Comparison of ENCODE assay signal across 30 cellular contexts in genomic region chr2:193935114-193935513, GRCh38.
"Had no signal": no experiment of that assay in that cellular context is flagged by ENCODE, and none has a peak within 500 bp of the region (broad histone marks: within the 10 kb centered on the region; RNA-seq: fewer than 3 reads in every experiment).

No MANE protein-coding gene starts in this region.

- H3K27me3 ChIP-seq: ascending aorta, cardiac muscle cell, dorsolateral prefrontal cortex had no signal

- H3K27ac Mint-ChIP-seq: activated CD4-positive, alpha-beta memory T cell treated with anti-CD3 and anti-CD28 coated beads for 36 hours; activated CD4-positive, alpha-beta T cell treated with anti-CD3 and anti-CD28 coated beads, Interleukin-2, amount 10 ng/mL, durations not matched to agents 24 days and 14 days; activated naive CD4-positive, alpha-beta T cell treated with anti-CD3 and anti-CD28 coated beads, Interleukin-2, amount 10 ng/mL, durations not matched to agents 7 days and 5 days; activated naive CD8-positive, alpha-beta T cell treated with anti-CD3 and anti-CD28 coated beads, Interleukin-2, amount 10 ng/mL, durations not matched to agents 7 days and 5 days; activated T-cell treated with anti-CD3 and anti-CD28 coated beads, Interleukin-2, amount 50 U/mL, for 24 hours; brain; naive thymus-derived CD4-positive, alpha-beta T cell; T-helper 1 cell treated with Interleukin-12 subunit alpha and Interleukin-12 subunit beta and Interleukin-4 antibody, amounts not matched to agents 30 μg/mL and 1 μg/mL, for 36 hours had no signal

- H3K36me3 Mint-ChIP-seq: activated CD4-positive, alpha-beta memory T cell treated with anti-CD3 and anti-CD28 coated beads for 36 hours; activated naive CD4-positive, alpha-beta T cell treated with anti-CD3 and anti-CD28 coated beads, Interleukin-2, amount 10 ng/mL, durations not matched to agents 7 days and 5 days; activated naive CD8-positive, alpha-beta T cell treated with anti-CD3 and anti-CD28 coated beads, Interleukin-2, amount 10 ng/mL, durations not matched to agents 7 days and 5 days; brain; naive thymus-derived CD4-positive, alpha-beta T cell had no signal

- H3K4me1 Mint-ChIP-seq: activated CD4-positive, alpha-beta T cell treated with anti-CD3 and anti-CD28 coated beads, Interleukin-2, amount 10 ng/mL, durations not matched to agents 24 days and 14 days; activated naive CD4-positive, alpha-beta T cell treated with anti-CD3 and anti-CD28 coated beads, Interleukin-2, amount 10 ng/mL, durations not matched to agents 7 days and 5 days; activated naive CD8-positive, alpha-beta T cell treated with anti-CD3 and anti-CD28 coated beads, Interleukin-2, amount 10 ng/mL, durations not matched to agents 7 days and 5 days; brain; naive thymus-derived CD4-positive, alpha-beta T cell had no signal

- H3K9ac ChIP-seq: parathyroid adenoma had no signal

- H3K4me1 ChIP-seq: ascending aorta, parathyroid adenoma had no signal

- H3K27ac ChIP-seq: ascending aorta, cardiac muscle cell, coronary artery, dorsolateral prefrontal cortex, parathyroid adenoma, thoracic aorta, WERI-Rb-1 had no signal

- H3K9me3 Mint-ChIP-seq: activated CD4-positive, alpha-beta memory T cell treated with anti-CD3 and anti-CD28 coated beads for 36 hours; activated CD4-positive, alpha-beta T cell treated with anti-CD3 and anti-CD28 coated beads, Interleukin-2, amount 10 ng/mL, durations not matched to agents 24 days and 14 days; activated naive CD4-positive, alpha-beta T cell treated with anti-CD3 and anti-CD28 coated beads, Interleukin-2, amount 10 ng/mL, durations not matched to agents 7 days and 5 days; activated naive CD8-positive, alpha-beta T cell treated with anti-CD3 and anti-CD28 coated beads, Interleukin-2, amount 10 ng/mL, durations not matched to agents 7 days and 5 days; activated T-cell treated with anti-CD3 and anti-CD28 coated beads, Interleukin-2, amount 50 U/mL, for 24 hours; brain; T-helper 1 cell treated with Interleukin-12 subunit alpha and Interleukin-12 subunit beta and Interleukin-4 antibody, amounts not matched to agents 30 μg/mL and 1 μg/mL, for 36 hours had no signal

- H2AFZ ChIP-seq: parathyroid adenoma had no signal

- H3K36me3 ChIP-seq: ascending aorta, cardiac muscle cell, thoracic aorta, WERI-Rb-1 had no signal

- ATAC-seq: naive thymus-derived CD4-positive, alpha-beta T cell; right cardiac atrium; stimulated activated naive CD8-positive, alpha-beta T cell treated with anti-CD3 and anti-CD28 coated beads, Interleukin-15, Interleukin-2, amounts not matched to agents 100 U/mL and 50 U/mL, for 24 hours had no signal

- H3K27me3 Mint-ChIP-seq: activated CD4-positive, alpha-beta memory T cell treated with anti-CD3 and anti-CD28 coated beads for 36 hours; activated CD4-positive, alpha-beta T cell treated with anti-CD3 and anti-CD28 coated beads, Interleukin-2, amount 10 ng/mL, durations not matched to agents 24 days and 14 days; activated naive CD4-positive, alpha-beta T cell treated with anti-CD3 and anti-CD28 coated beads, Interleukin-2, amount 10 ng/mL, durations not matched to agents 7 days and 5 days; activated naive CD8-positive, alpha-beta T cell treated with anti-CD3 and anti-CD28 coated beads, Interleukin-2, amount 10 ng/mL, durations not matched to agents 7 days and 5 days; activated T-cell treated with anti-CD3 and anti-CD28 coated beads, Interleukin-2, amount 50 U/mL, for 24 hours; brain; naive thymus-derived CD4-positive, alpha-beta T cell had no signal

- H3K79me2 ChIP-seq: parathyroid adenoma had no signal

- H3K4me3 ChIP-seq: ascending aorta, cardiac muscle cell, coronary artery, dorsolateral prefrontal cortex, thoracic aorta had no signal

- DNase-seq: activated CD4-positive, alpha-beta memory T cell treated with anti-CD3 and anti-CD28 coated beads for 36 hours; activated CD4-positive, alpha-beta T cell treated with anti-CD3 and anti-CD28 coated beads, Interleukin-2, amount 10 ng/mL, durations not matched to agents 24 days and 14 days; activated CD4-positive, CD25-positive, alpha-beta regulatory T cell treated with anti-CD3 and anti-CD28 coated beads, Interleukin-2, amount 50 U/mL, for 72 hours; activated CD8-positive, alpha-beta memory T cell treated with anti-CD3 and anti-CD28 coated beads, Interleukin-2, amount 50 U/mL, for 4 hours; activated gamma-delta T cell; activated naive CD4-positive, alpha-beta T cell treated with anti-CD3 and anti-CD28 coated beads, Interleukin-2, amount 10 ng/mL, durations not matched to agents 7 days and 5 days; activated naive CD8-positive, alpha-beta T cell treated with anti-CD3 and anti-CD28 coated beads, Interleukin-2, amount 10 ng/mL, durations not matched to agents 7 days and 5 days; activated T-cell treated with anti-CD3 and anti-CD28 coated beads, Interleukin-2, amount 50 U/mL, for 24 hours; dorsolateral prefrontal cortex; effector memory CD4-positive, alpha-beta T cell; foreskin fibroblast; head of caudate nucleus; hippocampal formation; midbrain; naive thymus-derived CD4-positive, alpha-beta T cell; occipital lobe; right cardiac atrium; stimulated activated CD4-positive, alpha-beta T cell treated with anti-CD3 and anti-CD28 coated beads, Interleukin-15, amount 100 ng/mL, for 24 hours; stimulated activated CD4-positive, alpha-beta T cell treated with anti-CD3 and anti-CD28 coated beads, Interleukin-2, amount 100 ng/mL, for 24 hours; stimulated activated naive CD8-positive, alpha-beta T cell treated with anti-CD3 and anti-CD28 coated beads, Interleukin-15, Interleukin-2, amounts not matched to agents 100 U/mL and 50 U/mL, for 24 hours; T-helper 9 cell; trophoblast cell; WERI-Rb-1 had no signal

- H3K4me3 Mint-ChIP-seq: activated CD4-positive, alpha-beta memory T cell treated with anti-CD3 and anti-CD28 coated beads for 36 hours; activated CD4-positive, alpha-beta T cell treated with anti-CD3 and anti-CD28 coated beads, Interleukin-2, amount 10 ng/mL, durations not matched to agents 24 days and 14 days; activated naive CD4-positive, alpha-beta T cell treated with anti-CD3 and anti-CD28 coated beads, Interleukin-2, amount 10 ng/mL, durations not matched to agents 7 days and 5 days; activated naive CD8-positive, alpha-beta T cell treated with anti-CD3 and anti-CD28 coated beads, Interleukin-2, amount 10 ng/mL, durations not matched to agents 7 days and 5 days; activated T-cell treated with anti-CD3 and anti-CD28 coated beads, Interleukin-2, amount 50 U/mL, for 24 hours; brain; naive thymus-derived CD4-positive, alpha-beta T cell; T-helper 1 cell treated with Interleukin-12 subunit alpha and Interleukin-12 subunit beta and Interleukin-4 antibody, amounts not matched to agents 30 μg/mL and 1 μg/mL, for 36 hours had no signal

- H3K9me3 ChIP-seq: ascending aorta, thoracic aorta had no signal
